ENCODE assay signal across 7 cellular contexts in the genomic region with DNA sequence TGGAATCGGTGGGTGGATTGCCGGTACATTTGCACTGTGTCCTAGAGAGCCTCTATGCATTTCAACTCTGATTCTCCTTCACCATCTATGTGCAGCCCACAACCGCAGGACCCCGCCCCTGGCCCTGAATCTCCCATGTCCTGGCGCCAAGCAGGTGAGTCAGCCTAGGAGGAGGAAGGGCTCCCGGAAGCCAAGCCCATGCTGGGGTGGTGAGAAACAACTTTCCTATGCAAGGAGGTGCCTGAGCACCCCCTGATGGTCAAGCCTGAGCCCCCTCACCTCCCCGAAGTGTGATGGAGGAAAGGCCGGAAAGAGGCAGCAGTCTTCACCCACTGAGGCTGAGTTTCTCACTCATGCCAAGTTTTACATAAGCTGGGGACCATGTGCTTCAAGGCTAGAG.
DNase-seq lines count a peak whose midpoint lies in the region; ATAC-seq and TF ChIP-seq lines count a peak whose summit lies in the region.
"Not testable (repeated sequence)": the region's sequence is repeated elsewhere in the genome, so short reads cannot be mapped to it uniquely, and the experiment has no call there.

No MANE protein-coding gene starts in this region.

- not testable (repeated sequence) for H4K20me1 ChIP-seq in H9 (ENCODE audit: control insufficient read depth, insufficient read depth, insufficient read length)

- POLR2A ChIA-PET in Caco-2 (lab: Charles Lee): not testable (repeated sequence)

- BruUV-seq in Caco-2 (replicated peaks; lab: Mats Ljungman, UMichigan): not testable (repeated sequence)

- H3K4me2 ChIP-seq in H9 (ENCODE audit: insufficient read depth, insufficient read length, low read length): not testable (repeated sequence)

- not testable (repeated sequence) for H2AK5ac ChIP-seq in H9 (ENCODE audit: insufficient read length, low read length)

- CTCF ChIA-PET in Caco-2 (lab: Charles Lee): not testable (repeated sequence)

- not testable (repeated sequence) for H3K79me1 ChIP-seq in H9 (ENCODE audit: insufficient read depth, low read depth, low read length, poor library complexity, severe bottlenecking)

- not testable (repeated sequence) for H2BK20ac ChIP-seq in H9 (ENCODE audit: low read depth, low read length, poor library complexity, severe bottlenecking)

- not testable (repeated sequence) for H4K8ac ChIP-seq in H9 (replicated peaks; ENCODE audit: insufficient read length, low read depth, low read length)

- not testable (repeated sequence) for H3K4me3 Mint-ChIP-seq in Caco-2 (ENCODE audit: unreplicated experiment); H9

- not testable (repeated sequence) for H2BK5ac ChIP-seq in H9 (ENCODE audit: insufficient read length, low read length)

- H3K9me3 ChIP-seq in Caco-2; H9 (ENCODE audit: control insufficient read depth, low read depth, low read length); RWPE2 (ENCODE audit: severe bottlenecking); colonic mucosa: not testable (repeated sequence)

- H3K4me1 ChIP-seq in Caco-2; H9 (ENCODE audit: insufficient read depth, low read length); RWPE2 (ENCODE audit: insufficient read depth, poor library complexity, severe bottlenecking); colonic mucosa: not testable (repeated sequence)

- H3K27me3 Mint-ChIP-seq in Caco-2 (ENCODE audit: insufficient read depth, unreplicated experiment); H9 (ENCODE audit: low read depth): not testable (repeated sequence)

- not testable (repeated sequence) for H3K27ac Mint-ChIP-seq in Caco-2 (ENCODE audit: unreplicated experiment); H9

- H2BK120ac ChIP-seq in H9 (ENCODE audit: low read depth, low read length, poor library complexity, severe bottlenecking): not testable (repeated sequence)

- H2AFZ ChIP-seq in H9 (ENCODE audit: low read length): not testable (repeated sequence)

- not testable (repeated sequence) for H3K4me1 Mint-ChIP-seq in Caco-2 (ENCODE audit: low read depth, unreplicated experiment)
- H3K4me1 Mint-ChIP-seq in H9: peaks cover 10 to 15% of the 10 kb centered on the region in 2 experiments

- peak; percentile 47 to 68 for DNase-seq in Caco-2
- peak; percentile 56 for DNase-seq in H9
- peak; percentile 83 for DNase-seq in M059J (ENCODE audit: low read depth)
- DNase-seq in RWPE2 (ENCODE audit: low spot score): peak; percentile 81
- DNase-seq in colonic mucosa: peak; percentile 27
- DNase-seq in glomerular visceral epithelial cell (ENCODE audit: extremely low spot score): peak; percentile 68
- DNase-seq in omental fat pad (ENCODE audit: low spot score): not testable (repeated sequence)

- not testable (repeated sequence) for H3K18ac ChIP-seq in H9 (ENCODE audit: insufficient read length, low read depth, low read length)

- WGBS in H9 (ENCODE audit: extremely low coverage, insufficient read length, low lambda C conversion rate): no CpG with 5 or more reads among the region's 8 CpGs

- H3T11ph ChIP-seq in H9 (ENCODE audit: low read length): not testable (repeated sequence)

- H3K9ac ChIP-seq in H9 (ENCODE audit: extremely low read depth, insufficient read length, low read length); colonic mucosa (ENCODE audit: low read depth in 2 of 2, low read length in 2 of 2): not testable (repeated sequence)

- not testable (repeated sequence) for H2BK12ac ChIP-seq in H9 (ENCODE audit: insufficient read length, low read depth, low read length)

- not testable (repeated sequence) for H3K23ac ChIP-seq in H9 (ENCODE audit: insufficient read length, low read depth, low read length)

- not testable (repeated sequence) for H3K27me3 ChIP-seq in Caco-2 (replicated peaks; ENCODE audit: control insufficient read depth, insufficient read depth, low read length); H9 (ENCODE audit: insufficient read depth, low read length); RWPE2 (ENCODE audit: insufficient read depth, poor library complexity, severe bottlenecking); colonic mucosa

- not testable (repeated sequence) for H3K23me2 ChIP-seq in H9 (ENCODE audit: insufficient read length, low read depth, low read length, poor library complexity, severe bottlenecking)

- H3K9me3 Mint-ChIP-seq in Caco-2 (ENCODE audit: unreplicated experiment); H9: not testable (repeated sequence)

- H4K5ac ChIP-seq in H9 (ENCODE audit: insufficient read length, low read depth, low read length): not testable (repeated sequence)

- not testable (repeated sequence) for H4K91ac ChIP-seq in H9 (ENCODE audit: insufficient read length, low read depth, low read length)

- intact Hi-C loops in Caco-2 (cut with micrococcal nuclease; ENCODE audit: unreplicated experiment); colonic mucosa (cut with DNase I): not testable (repeated sequence)

- H3K56ac ChIP-seq in H9 (ENCODE audit: insufficient read length, low read depth, low read length): not testable (repeated sequence)

- not testable (repeated sequence) for H3K4ac ChIP-seq in H9 (ENCODE audit: low read depth, low read length)

- not testable (repeated sequence) for H2BK15ac ChIP-seq in H9 (ENCODE audit: low read depth, low read length)

- not testable (repeated sequence) for H3K27ac ChIP-seq in H9 (ENCODE audit: insufficient read length, low read depth, low read length); colonic mucosa
- peak overlapping the region; percentile 33 for H3K27ac ChIP-seq in RWPE2 (ENCODE audit: poor library complexity, severe bottlenecking)

- H3K4me3 ChIP-seq in Caco-2 (ENCODE audit: low read depth, low read length); RWPE2 (ENCODE audit: severe bottlenecking); colonic mucosa: not testable (repeated sequence)

- ATAC-seq in RWPE2 (ENCODE audit: low read depth): peak; percentile 70
- peak; percentile 46 for ATAC-seq in omental fat pad (ENCODE audit: low FRiP score)

- TF ChIP-seq CTCF in Caco-2 (IDR thresholded peaks at IDR 0.05; ENCODE audit: insufficient read depth in 1 of 2, low read depth in 1 of 2, low read length in 1 of 2, severe bottlenecking in 1 of 2, unreplicated experiment in 1 of 2) (peak in 1 of 2 experiments; percentile 9), H9 (conservative IDR thresholded peaks at IDR 0.05) (0 out of 3 replicates have a peak, but pooled peaks have one; percentile 25), RWPE2 (IDR thresholded peaks at IDR 0.05; ENCODE audit: poor library complexity, severe bottlenecking) (peak; percentile 60)
- not testable (repeated sequence) for TF ChIP-seq CTCF in colonic mucosa (IDR thresholded peaks at IDR 0.05); omental fat pad (IDR thresholded peaks at IDR 0.05)

- H3K36me3 ChIP-seq in Caco-2 (ENCODE audit: control insufficient read depth, insufficient read depth, low read length); RWPE2 (ENCODE audit: low read depth); colonic mucosa: not testable (repeated sequence)

- not testable (repeated sequence) for H3K36me3 Mint-ChIP-seq in Caco-2 (ENCODE audit: insufficient read depth, unreplicated experiment); H9 (ENCODE audit: insufficient read depth in 1 of 3, low read depth in 3 of 3)

- not testable (repeated sequence) for H3K14ac ChIP-seq in H9 (ENCODE audit: insufficient read depth, low read length)

- not testable (repeated sequence) for H3K79me2 ChIP-seq in H9 (ENCODE audit: insufficient read depth, low read length)
